ENCODE assay signal across 8 cellular contexts in genomic region chr1:183915634-183916510, GRCh38.
DNase-seq lines count a peak whose midpoint lies in the region; ATAC-seq and TF ChIP-seq lines count a peak whose summit lies in the region.

No MANE protein-coding gene starts in this region.

- intact Hi-C loops in prostate gland (cut with DNase I), result loop anchor here (1.0 to 10.0 kb wide), 2 partner anchors 261 to 441 kb away; partner anchors contain the start of gene SMG7

- DNase-seq in DMS79 treated with DMSO at 0.1 percent for 48 hours (lab: John Stamatoyannopoulos, UW) (peak; percentile 64), HCEC 1CT (peak; percentile 98), NCI-H1417 treated with DMSO at 0.1 percent for 48 hours (lab: John Stamatoyannopoulos, UW) (peak; percentile 17), SW 1271 (lab: John Stamatoyannopoulos, UW) (peak; percentile 67 to 87), cardiac muscle cell (ENCODE audit: low read depth in 1 of 2, low spot score in 1 of 2) (peak; percentile 91 to 97), prostate gland (ENCODE audit: low spot score) (peak; percentile 70), upper lobe of left lung (peak in 1 of 2 donors; percentile 81)
- DNase-seq in activated naive CD8-positive, alpha-beta T cell treated with anti-CD3 and anti-CD28 coated beads, Interleukin-2, amount 50 U/mL, for 16 hours (ENCODE audit: low read depth, low spot score), result peak; percentile 46

- H3K27me3 ChIP-seq in cardiac muscle cell (no peaks in the 10 kb centered on the region), prostate gland (replicated peaks; ENCODE audit: insufficient read depth) (no peaks in the 10 kb centered on the region), upper lobe of left lung (no peaks in the 10 kb centered on the region)

- H3K4me1 ChIP-seq in cardiac muscle cell (ENCODE audit: low read depth) (peaks cover 20% of the 10 kb centered on the region), prostate gland (replicated peaks) (peaks cover 4% of the 10 kb centered on the region), upper lobe of left lung (peaks cover 21 to 29% (median 22%) of the 10 kb centered on the region in 4 donors)

- no peak overlapping the region for H3K4me3 ChIP-seq in cardiac muscle cell
- H3K4me3 ChIP-seq in prostate gland, result no peak overlapping the region
- H3K4me3 ChIP-seq in upper lobe of left lung, result no peak overlapping the region

- peak; percentile 72 for TF ChIP-seq CTCF in cardiac muscle cell (IDR thresholded peaks at IDR 0.05; ENCODE audit: low read depth, low read length)
- peak; percentile 69 to 96 (median 90) for TF ChIP-seq CTCF in prostate gland (IDR thresholded peaks at IDR 0.05)
- TF ChIP-seq CTCF in upper lobe of left lung (IDR thresholded peaks at IDR 0.05), result peak; percentile 65 to 91 (median 88)

- H3K36me3 ChIP-seq in cardiac muscle cell, result peaks cover 54% of the 10 kb centered on the region
- no peaks in the 10 kb centered on the region for H3K36me3 ChIP-seq in prostate gland
- peaks cover 12 to 63% (median 22%) of the 10 kb centered on the region in 4 donors for H3K36me3 ChIP-seq in upper lobe of left lung

- no peaks in the 10 kb centered on the region for H3K9me3 ChIP-seq in cardiac muscle cell (ENCODE audit: low read depth)
- no peaks in the 10 kb centered on the region for H3K9me3 ChIP-seq in prostate gland
- H3K9me3 ChIP-seq in upper lobe of left lung, result no peaks in the 10 kb centered on the region

- WGBS in prostate gland, result 15% methylated on average over 9 of the region's 9 CpGs
- WGBS in upper lobe of left lung, 2 donors, result 16 to 18% methylated on average over 9 of the region's 9 CpGs

- H3K27ac ChIP-seq in cardiac muscle cell (no peak overlapping the region), prostate gland (peak overlapping the region; percentile 25 to 44), upper lobe of left lung (peak overlapping the region; percentile 32 to 67 (median 53))

- TF ChIP-seq POLR2A in prostate gland (IDR thresholded peaks at IDR 0.05) (no peak), upper lobe of left lung (IDR thresholded peaks at IDR 0.05) (no peak)

- peak; percentile 90 to 93 for ATAC-seq in upper lobe of left lung (ENCODE audit: low FRiP score in 2 of 2)

- peak in 1 of 4 donors; percentile 49 for TF ChIP-seq EP300 in upper lobe of left lung (IDR thresholded peaks at IDR 0.05)
